Comparison of ENCODE assay signal across 22 cellular contexts in the genomic region with DNA sequence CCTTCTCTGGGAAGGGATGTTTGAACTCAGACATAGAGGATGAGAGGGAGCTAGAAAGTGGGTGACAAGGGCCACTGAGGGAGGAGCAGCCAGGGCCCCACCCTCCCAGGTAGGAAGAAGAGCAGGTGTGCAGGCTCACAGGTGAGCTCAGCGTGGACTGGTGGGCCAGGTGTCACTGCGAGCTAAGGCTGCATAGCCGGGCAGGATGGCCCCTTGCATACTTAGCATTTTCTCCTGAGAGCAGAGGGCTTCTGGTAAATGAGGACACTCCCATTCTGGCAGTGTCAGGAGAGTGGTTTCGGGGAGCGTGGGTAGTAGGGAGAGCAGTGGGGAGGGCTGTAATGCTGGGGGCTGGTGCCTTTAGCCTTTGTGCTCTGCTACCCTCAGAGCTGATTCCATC.
DNase-seq lines count a peak whose midpoint lies in the region; ATAC-seq and TF ChIP-seq lines count a peak whose summit lies in the region.
"Had no signal": no experiment of that assay in that cellular context is flagged by ENCODE, and none has a peak within 500 bp of the region (broad histone marks: within the 10 kb centered on the region; RNA-seq: fewer than 3 reads in every experiment).

No MANE protein-coding gene starts in this region.

- intact Hi-C loops in cardiac septum (cut with DNase I) (no loop called here), left cardiac atrium (cut with DNase I) (no loop called here)

- ATAC-seq in left cardiac atrium: no peak
- ATAC-seq in HG03095 (IDR thresholded peaks at IDR 0.05; ENCODE audit: unreplicated experiment): no peak
- no peak for ATAC-seq in GM18517 (IDR thresholded peaks at IDR 0.05; ENCODE audit: unreplicated experiment)
- ATAC-seq in HG03521 (IDR thresholded peaks at IDR 0.05; ENCODE audit: unreplicated experiment): no peak

- DNase-seq in cardiac septum (ENCODE audit: low spot score): peak; percentile 36
- no peak for DNase-seq in left cardiac atrium
- peak; percentile 22 for DNase-seq in coronary artery (ENCODE audit: low spot score)
- DNase-seq in osteoblast (ENCODE audit: insufficient read length, low spot score, missing footprints): peak; percentile 65
- DNase-seq in pons (ENCODE audit: low spot score): no peak
- DNase-seq: CD8-positive, alpha-beta memory T cell; GM23248; KBM-7; MM.1S; NCI-H1048; NCI-H1417 treated with DMSO at 0.1 percent for 48 hours; NCI-H1930; NCI-H2227 treated with DMSO at 0.1 percent for 48 hours; NCI-H510A; NCI-H82; OCI-M1; Right ventricle myocardium superior had no signal

- H3K9me3 ChIP-seq in osteoblast (ENCODE audit: low read depth, low read length): no peaks in the 10 kb centered on the region
- H3K9me3 ChIP-seq: HAP-1 had no signal

- H3K4me3 ChIP-seq in coronary artery: no peak overlapping the region
- no peak overlapping the region for H3K4me3 ChIP-seq in osteoblast (ENCODE audit: insufficient read depth, low read length)
- H3K4me3 ChIP-seq: GM23248, HAP-1 had no signal

- no peaks in the 10 kb centered on the region for H3K27me3 ChIP-seq in osteoblast (ENCODE audit: insufficient read depth, low read length)

- H3K27ac ChIP-seq in coronary artery (no peak overlapping the region), osteoblast (ENCODE audit: low read depth, low read length) (no peak overlapping the region)
- H3K27ac ChIP-seq: C4-2B, GM23248 had no signal

- no peaks in the 10 kb centered on the region for H3K79me2 ChIP-seq in osteoblast (ENCODE audit: insufficient read depth, low read length)

- TF ChIP-seq CTCF in coronary artery (IDR thresholded peaks at IDR 0.05): no peak
- no peak for TF ChIP-seq CTCF in osteoblast (IDR thresholded peaks at IDR 0.05; ENCODE audit: extremely low read depth, low read depth, low read length)

- no peak overlapping the region for H2AFZ ChIP-seq in osteoblast (ENCODE audit: low read length)
- H2AFZ ChIP-seq: GM23248 had no signal

- H3K4me2 ChIP-seq in osteoblast (ENCODE audit: insufficient read depth, low read length): no peak overlapping the region

- no peaks in the 10 kb centered on the region for H4K20me1 ChIP-seq in osteoblast (ENCODE audit: insufficient read depth, low read length)

- no peaks in the 10 kb centered on the region for H3K36me3 ChIP-seq in osteoblast (ENCODE audit: insufficient read depth, low read length)
- H3K36me3 ChIP-seq: HAP-1 had no signal

- H3K4me1 ChIP-seq in osteoblast (ENCODE audit: insufficient read depth, low read length): no peaks in the 10 kb centered on the region
- H3K4me1 ChIP-seq: HAP-1 had no signal

Comparison
In these comparisons a context has a peak if more than half of its experiments do, and no peak if none do; other contexts are left out.
1. DNase-seq: peak in cardiac septum (single experiment), coronary artery (single experiment) and osteoblast (single experiment); none in left cardiac atrium (single experiment) and pons (single experiment).